In the genomic region with DNA sequence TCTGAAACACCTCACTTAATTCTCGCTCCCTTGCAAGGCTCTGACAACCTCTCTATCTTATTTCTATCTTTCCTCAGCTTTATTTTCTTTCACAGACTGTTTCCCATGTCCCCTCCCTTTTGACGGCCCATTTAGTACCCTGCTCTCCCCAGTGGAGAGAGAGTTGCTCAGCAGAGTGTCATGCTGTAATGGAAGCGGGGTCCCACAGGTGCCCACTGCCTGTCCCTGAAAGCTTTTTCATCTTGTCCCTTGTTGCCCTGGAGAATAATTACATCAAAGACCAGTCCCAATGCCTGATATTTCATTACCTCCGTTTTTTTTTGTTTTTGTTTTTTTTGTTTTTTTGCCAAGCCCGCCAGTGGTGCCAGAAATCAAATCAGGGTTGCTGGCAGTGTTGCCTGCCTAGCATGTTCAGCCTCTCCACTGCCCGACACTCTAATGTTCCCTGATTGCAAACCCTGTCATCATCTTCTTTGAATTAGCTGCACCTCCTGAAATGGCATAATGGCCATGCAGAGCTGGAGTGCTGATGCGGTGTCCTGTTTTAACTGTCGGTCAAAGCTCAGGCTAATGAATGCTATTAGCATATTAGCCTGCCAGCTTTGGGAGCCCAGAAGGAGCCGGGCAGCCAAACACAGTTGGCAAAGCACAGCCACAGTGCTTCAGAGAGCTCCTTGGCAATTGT, we compare ENCODE assay signal across 1 cellular context.
A peak's percentile ranks its signal among the peaks of the same experiment; 100 is the strongest.
TF ChIP-seq lines count a peak whose summit lies in the region.

No MANE protein-coding gene starts in this region.

TF ChIP-seq in HEK293, 187 proteins besides CTCF, POLR2A, EP300 and RAD21 (continued from another document):
- TF ChIP-seq, protein P1, sequence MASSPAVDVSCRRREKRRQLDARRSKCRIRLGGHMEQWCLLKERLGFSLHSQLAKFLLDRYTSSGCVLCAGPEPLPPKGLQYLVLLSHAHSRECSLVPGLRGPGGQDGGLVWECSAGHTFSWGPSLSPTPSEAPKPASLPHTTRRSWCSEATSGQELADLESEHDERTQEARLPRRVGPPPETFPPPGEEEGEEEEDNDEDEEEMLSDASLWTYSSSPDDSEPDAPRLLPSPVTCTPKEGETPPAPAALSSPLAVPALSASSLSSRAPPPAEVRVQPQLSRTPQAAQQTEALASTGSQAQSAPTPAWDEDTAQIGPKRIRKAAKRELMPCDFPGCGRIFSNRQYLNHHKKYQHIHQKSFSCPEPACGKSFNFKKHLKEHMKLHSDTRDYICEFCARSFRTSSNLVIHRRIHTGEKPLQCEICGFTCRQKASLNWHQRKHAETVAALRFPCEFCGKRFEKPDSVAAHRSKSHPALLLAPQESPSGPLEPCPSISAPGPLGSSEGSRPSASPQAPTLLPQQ (tag by site-specific recombination; IDR thresholded peaks at IDR 0.05) = 0 out of 2 replicates have a peak, but pooled peaks have one; percentile 10
- TF ChIP-seq ZFP3 (tag by site-specific recombination; IDR thresholded peaks at IDR 0.05; ENCODE audit: low read depth) (no peak), ZBTB48 (tag by site-specific recombination; IDR thresholded peaks at IDR 0.05) (0 out of 2 replicates have a peak, but pooled peaks have one; percentile 18), ZNF423 (tag by site-specific recombination; IDR thresholded peaks at IDR 0.05) (no peak), ZNF501 (tag by site-specific recombination; IDR thresholded peaks at IDR 0.05) (no peak), HOXA7 (CRISPR knock-in tag; IDR thresholded peaks at IDR 0.05; ENCODE audit: borderline replicate concordance) (no peak), ZNF416 (tag by site-specific recombination; IDR thresholded peaks at IDR 0.05) (no peak), SCRT2 (tag by site-specific recombination; IDR thresholded peaks at IDR 0.05) (peak; percentile 53; the same call in 1 of the 2 replicates), SCRT1 (tag by site-specific recombination; IDR thresholded peaks at IDR 0.05; ENCODE audit: borderline replicate concordance) (peak; percentile 61; the same call in 1 of the 2 replicates), ZNF335 (tag by site-specific recombination; conservative IDR thresholded peaks at IDR 0.05) (peak; percentile 61), WT1 (tag by site-specific recombination; IDR thresholded peaks at IDR 0.05) (no peak)
- TF ChIP-seq, protein P2, sequence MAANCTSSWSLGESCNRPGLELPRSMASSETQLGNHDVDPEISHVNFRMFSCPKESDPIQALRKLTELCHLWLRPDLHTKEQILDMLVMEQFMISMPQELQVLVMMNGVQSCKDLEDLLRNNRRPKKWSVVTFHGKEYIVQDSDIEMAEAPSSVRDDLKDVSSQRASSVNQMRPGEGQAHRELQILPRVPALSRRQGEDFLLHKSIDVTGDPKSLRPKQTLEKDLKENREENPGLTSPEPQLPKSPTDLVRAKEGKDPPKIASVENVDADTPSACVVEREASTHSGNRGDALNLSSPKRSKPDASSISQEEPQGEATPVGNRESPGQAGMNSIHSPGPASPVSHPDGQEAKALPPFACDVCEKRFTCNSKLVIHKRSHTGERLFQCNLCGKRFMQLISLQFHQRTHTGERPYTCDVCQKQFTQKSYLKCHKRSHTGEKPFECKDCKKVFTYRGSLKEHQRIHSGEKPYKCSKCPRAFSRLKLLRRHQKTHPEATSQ (tag by site-specific recombination; IDR thresholded peaks at IDR 0.05) = no peak
- TF ChIP-seq, protein P3, sequence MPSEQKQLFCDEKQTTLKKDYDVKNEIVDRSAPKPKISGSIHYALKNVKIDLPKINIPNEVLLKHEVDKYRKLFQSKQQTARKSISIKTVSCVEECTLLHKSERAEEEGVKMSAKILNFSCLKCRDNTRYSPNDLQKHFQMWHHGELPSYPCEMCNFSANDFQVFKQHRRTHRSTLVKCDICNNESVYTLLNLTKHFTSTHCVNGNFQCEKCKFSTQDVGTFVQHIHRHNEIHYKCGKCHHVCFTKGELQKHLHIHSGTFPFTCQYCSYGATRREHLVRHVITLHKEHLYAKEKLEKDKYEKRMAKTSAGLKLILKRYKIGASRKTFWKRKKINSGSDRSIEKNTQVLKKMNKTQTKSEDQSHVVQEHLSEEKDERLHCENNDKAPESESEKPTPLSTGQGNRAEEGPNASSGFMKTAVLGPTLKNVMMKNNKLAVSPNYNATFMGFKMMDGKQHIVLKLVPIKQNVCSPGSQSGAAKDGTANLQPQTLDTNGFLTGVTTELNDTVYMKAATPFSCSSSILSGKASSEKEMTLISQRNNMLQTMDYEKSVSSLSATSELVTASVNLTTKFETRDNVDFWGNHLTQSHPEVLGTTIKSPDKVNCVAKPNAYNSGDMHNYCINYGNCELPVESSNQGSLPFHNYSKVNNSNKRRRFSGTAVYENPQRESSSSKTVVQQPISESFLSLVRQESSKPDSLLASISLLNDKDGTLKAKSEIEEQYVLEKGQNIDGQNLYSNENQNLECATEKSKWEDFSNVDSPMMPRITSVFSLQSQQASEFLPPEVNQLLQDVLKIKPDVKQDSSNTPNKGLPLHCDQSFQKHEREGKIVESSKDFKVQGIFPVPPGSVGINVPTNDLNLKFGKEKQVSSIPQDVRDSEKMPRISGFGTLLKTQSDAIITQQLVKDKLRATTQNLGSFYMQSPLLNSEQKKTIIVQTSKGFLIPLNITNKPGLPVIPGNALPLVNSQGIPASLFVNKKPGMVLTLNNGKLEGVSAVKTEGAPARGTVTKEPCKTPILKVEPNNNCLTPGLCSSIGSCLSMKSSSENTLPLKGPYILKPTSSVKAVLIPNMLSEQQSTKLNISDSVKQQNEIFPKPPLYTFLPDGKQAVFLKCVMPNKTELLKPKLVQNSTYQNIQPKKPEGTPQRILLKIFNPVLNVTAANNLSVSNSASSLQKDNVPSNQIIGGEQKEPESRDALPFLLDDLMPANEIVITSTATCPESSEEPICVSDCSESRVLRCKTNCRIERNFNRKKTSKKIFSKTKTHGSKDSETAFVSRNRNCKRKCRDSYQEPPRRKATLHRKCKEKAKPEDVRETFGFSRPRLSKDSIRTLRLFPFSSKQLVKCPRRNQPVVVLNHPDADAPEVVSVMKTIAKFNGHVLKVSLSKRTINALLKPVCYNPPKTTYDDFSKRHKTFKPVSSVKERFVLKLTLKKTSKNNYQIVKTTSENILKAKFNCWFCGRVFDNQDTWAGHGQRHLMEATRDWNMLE (tag by site-specific recombination; conservative IDR thresholded peaks at IDR 0.05; ENCODE audit: low read depth) = no peak
- TF ChIP-seq, protein P4, sequence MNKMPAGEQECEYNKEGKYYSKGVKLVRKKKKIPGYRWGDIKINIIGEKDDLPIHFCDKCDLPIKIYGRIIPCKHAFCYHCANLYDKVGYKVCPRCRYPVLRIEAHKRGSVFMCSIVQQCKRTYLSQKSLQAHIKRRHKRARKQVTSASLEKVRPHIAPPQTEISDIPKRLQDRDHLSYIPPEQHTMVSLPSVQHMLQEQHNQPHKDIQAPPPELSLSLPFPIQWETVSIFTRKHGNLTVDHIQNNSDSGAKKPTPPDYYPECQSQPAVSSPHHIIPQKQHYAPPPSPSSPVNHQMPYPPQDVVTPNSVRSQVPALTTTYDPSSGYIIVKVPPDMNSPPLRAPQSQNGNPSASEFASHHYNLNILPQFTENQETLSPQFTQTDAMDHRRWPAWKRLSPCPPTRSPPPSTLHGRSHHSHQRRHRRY (tag by site-specific recombination; IDR thresholded peaks at IDR 0.05) = no peak
- TF ChIP-seq, protein P5, sequence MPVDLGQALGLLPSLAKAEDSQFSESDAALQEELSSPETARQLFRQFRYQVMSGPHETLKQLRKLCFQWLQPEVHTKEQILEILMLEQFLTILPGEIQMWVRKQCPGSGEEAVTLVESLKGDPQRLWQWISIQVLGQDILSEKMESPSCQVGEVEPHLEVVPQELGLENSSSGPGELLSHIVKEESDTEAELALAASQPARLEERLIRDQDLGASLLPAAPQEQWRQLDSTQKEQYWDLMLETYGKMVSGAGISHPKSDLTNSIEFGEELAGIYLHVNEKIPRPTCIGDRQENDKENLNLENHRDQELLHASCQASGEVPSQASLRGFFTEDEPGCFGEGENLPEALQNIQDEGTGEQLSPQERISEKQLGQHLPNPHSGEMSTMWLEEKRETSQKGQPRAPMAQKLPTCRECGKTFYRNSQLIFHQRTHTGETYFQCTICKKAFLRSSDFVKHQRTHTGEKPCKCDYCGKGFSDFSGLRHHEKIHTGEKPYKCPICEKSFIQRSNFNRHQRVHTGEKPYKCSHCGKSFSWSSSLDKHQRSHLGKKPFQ (tag by site-specific recombination; IDR thresholded peaks at IDR 0.05) = no peak
- TF ChIP-seq, protein P6, sequence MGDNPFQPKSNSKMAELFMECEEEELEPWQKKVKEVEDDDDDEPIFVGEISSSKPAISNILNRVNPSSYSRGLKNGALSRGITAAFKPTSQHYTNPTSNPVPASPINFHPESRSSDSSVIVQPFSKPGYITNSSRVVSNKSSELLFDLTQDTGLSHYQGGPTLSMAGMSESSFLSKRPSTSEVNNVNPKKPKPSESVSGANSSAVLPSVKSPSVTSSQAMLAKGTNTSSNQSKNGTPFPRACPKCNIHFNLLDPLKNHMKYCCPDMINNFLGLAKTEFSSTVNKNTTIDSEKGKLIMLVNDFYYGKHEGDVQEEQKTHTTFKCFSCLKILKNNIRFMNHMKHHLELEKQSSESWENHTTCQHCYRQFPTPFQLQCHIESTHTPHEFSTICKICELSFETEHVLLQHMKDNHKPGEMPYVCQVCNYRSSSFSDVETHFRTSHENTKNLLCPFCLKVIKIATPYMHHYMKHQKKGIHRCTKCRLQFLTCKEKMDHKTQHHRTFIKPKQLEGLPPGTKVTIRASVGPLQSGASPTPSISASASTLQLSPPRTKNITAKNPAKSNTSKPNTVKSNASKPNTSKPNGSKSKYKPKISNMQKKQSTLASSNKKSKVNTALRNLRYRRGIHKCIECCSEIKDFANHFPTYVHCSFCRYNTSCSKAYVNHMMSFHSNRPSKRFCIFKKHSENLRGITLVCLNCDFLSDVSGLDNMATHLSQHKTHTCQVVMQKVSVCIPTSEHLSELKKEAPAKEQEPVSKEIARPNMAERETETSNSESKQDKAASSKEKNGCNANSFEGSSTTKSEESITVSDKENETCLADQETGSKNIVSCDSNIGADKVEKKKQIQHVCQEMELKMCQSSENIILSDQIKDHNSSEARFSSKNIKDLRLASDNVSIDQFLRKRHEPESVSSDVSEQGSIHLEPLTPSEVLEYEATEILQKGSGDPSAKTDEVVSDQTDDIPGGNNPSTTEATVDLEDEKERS (tag by site-specific recombination; IDR thresholded peaks at IDR 0.05) = no peak
TF ChIP-seq in HEK293: peak in this region for 6.
